14 cellular contexts compared by ENCODE assay signal in genomic region chr3:9183811-9184463, GRCh38.
DNase-seq lines count a peak whose midpoint lies in the region; ATAC-seq and TF ChIP-seq lines count a peak whose summit lies in the region.
"Had no signal": no experiment of that assay in that cellular context is flagged by ENCODE, and none has a peak within 500 bp of the region (broad histone marks: within the 10 kb centered on the region; RNA-seq: fewer than 3 reads in every experiment).

No MANE protein-coding gene starts in this region.

- ATAC-seq in GM21360 (IDR thresholded peaks at IDR 0.05; ENCODE audit: unreplicated experiment), result no peak
- ATAC-seq in GM18498 (IDR thresholded peaks at IDR 0.05; ENCODE audit: unreplicated experiment), result no peak

- POLR2A ChIA-PET in activated CD4-positive, alpha-beta memory T cell treated with anti-CD3 and anti-CD28 coated beads for 36 hours (lab: Charles Lee), result no interaction called here

- H3K9me2 ChIP-seq in hepatocyte (replicated peaks; ENCODE audit: insufficient read depth), result no peaks in the 10 kb centered on the region

- DNase-seq in SJCRH30 (peak; percentile 25 to 72), hepatocyte (ENCODE audit: low spot score) (peak; percentile 40), nucleus accumbens (lab: John Stamatoyannopoulos, UW) (peak in 38 of 56 donors; percentile 17 to 76 (median 42)), HPDE6-E6E7 (ENCODE audit: extremely low spot score) (no peak)
- DNase-seq in activated CD4-positive, alpha-beta memory T cell treated with anti-CD3 and anti-CD28 coated beads for 36 hours, result no peak
- DNase-seq: brain microvascular endothelial cell; CD4-positive, CD25-positive, alpha-beta regulatory T cell; erythroblast; stimulated activated naive CD4-positive, alpha-beta T cell had no signal

- H3K4me3 Mint-ChIP-seq in activated CD4-positive, alpha-beta memory T cell treated with anti-CD3 and anti-CD28 coated beads for 36 hours, result no peak overlapping the region
- H3K4me3 Mint-ChIP-seq: CD4-positive, CD25-positive, alpha-beta regulatory T cell; IgD-negative memory B cell had no signal

- WGBS in HUES64, result 35% methylated on average over 10 of the region's 10 CpGs
- WGBS in hepatocyte (ENCODE audit: low lambda C conversion rate, missing lambda C conversion rate), result 50% methylated on average over 10 of the region's 10 CpGs

- H3K9me3 Mint-ChIP-seq in activated CD4-positive, alpha-beta memory T cell treated with anti-CD3 and anti-CD28 coated beads for 36 hours, result no peaks in the 10 kb centered on the region
- H3K9me3 Mint-ChIP-seq: IgD-negative memory B cell had no signal

- H3K9me3 ChIP-seq in HUES64 (ENCODE audit: insufficient read depth, low read depth, low read length) (no peaks in the 10 kb centered on the region), SJCRH30 (replicated peaks) (no peaks in the 10 kb centered on the region), hepatocyte (ENCODE audit: low read depth) (no peaks in the 10 kb centered on the region)
- H3K9me3 ChIP-seq: neutrophil had no signal

- no peak overlapping the region for H3K9ac ChIP-seq in HUES64 (ENCODE audit: low read depth, low read length)

- no peaks in the 10 kb centered on the region for H3K36me3 Mint-ChIP-seq in activated CD4-positive, alpha-beta memory T cell treated with anti-CD3 and anti-CD28 coated beads for 36 hours
- H3K36me3 Mint-ChIP-seq: IgD-negative memory B cell had no signal

- H3K4me1 Mint-ChIP-seq in activated CD4-positive, alpha-beta memory T cell treated with anti-CD3 and anti-CD28 coated beads for 36 hours (ENCODE audit: low read depth), result peaks cover 19% of the 10 kb centered on the region

- intact Hi-C loops in activated CD4-positive, alpha-beta memory T cell treated with anti-CD3 and anti-CD28 coated beads for 36 hours (cut with micrococcal nuclease), result no loop called here

- no peaks in the 10 kb centered on the region for H3K79me2 ChIP-seq in hepatocyte

- H3K4me3 ChIP-seq in HUES64 (ENCODE audit: low read length) (no peak overlapping the region; the same call in 1 of the 2 replicates), SJCRH30 (no peak overlapping the region), hepatocyte (no peak overlapping the region)

- H3K27me3 Mint-ChIP-seq in activated CD4-positive, alpha-beta memory T cell treated with anti-CD3 and anti-CD28 coated beads for 36 hours, result no peaks in the 10 kb centered on the region

- no peak overlapping the region for H2AFZ ChIP-seq in hepatocyte

- H4K20me1 ChIP-seq in hepatocyte (ENCODE audit: insufficient read depth, poor library complexity, severe bottlenecking), result no peaks in the 10 kb centered on the region

- no peak for TF ChIP-seq CTCF in hepatocyte (IDR thresholded peaks at IDR 0.05; ENCODE audit: poor library complexity)

- H3K27ac Mint-ChIP-seq in activated CD4-positive, alpha-beta memory T cell treated with anti-CD3 and anti-CD28 coated beads for 36 hours, result no peak overlapping the region
- H3K27ac Mint-ChIP-seq: CD4-positive, CD25-positive, alpha-beta regulatory T cell; IgD-negative memory B cell had no signal

- H3K27ac ChIP-seq in HUES64 (ENCODE audit: low read depth, low read length) (peak overlapping the region; percentile 76), SJCRH30 (no peak overlapping the region), hepatocyte (no peak overlapping the region)
- H3K27ac ChIP-seq: brain microvascular endothelial cell, neutrophil had no signal

- no peaks in the 10 kb centered on the region for H3K27me3 ChIP-seq in HUES64 (ENCODE audit: insufficient read depth, low read length)
- peaks cover 21% of the 10 kb centered on the region for H3K27me3 ChIP-seq in SJCRH30
- no peaks in the 10 kb centered on the region for H3K27me3 ChIP-seq in hepatocyte
- H3K27me3 ChIP-seq: neutrophil had no signal

- peaks cover 17% of the 10 kb centered on the region for H3K4me1 ChIP-seq in HUES64 (ENCODE audit: insufficient read depth, low read length)
- H3K4me1 ChIP-seq in SJCRH30, result 0 out of 2 replicates have a peak, but pooled peaks cover 3% of the 10 kb centered on the region
- peaks cover 12% of the 10 kb centered on the region for H3K4me1 ChIP-seq in hepatocyte (ENCODE audit: insufficient read depth)

- no peaks in the 10 kb centered on the region for H3K36me3 ChIP-seq in HUES64 (ENCODE audit: insufficient read depth, low read length)
- H3K36me3 ChIP-seq in SJCRH30, result no peaks in the 10 kb centered on the region
- H3K36me3 ChIP-seq in hepatocyte (replicated peaks; ENCODE audit: insufficient read depth, low read depth), result no peaks in the 10 kb centered on the region
- H3K36me3 ChIP-seq: brain microvascular endothelial cell, neutrophil had no signal

- peak overlapping the region; percentile 40 for H3K4me2 ChIP-seq in hepatocyte

- CTCF ChIA-PET in activated CD4-positive, alpha-beta memory T cell treated with anti-CD3 and anti-CD28 coated beads for 36 hours (lab: Charles Lee), result interaction anchor here (1.0 kb wide), 1 partner anchor 185 kb away, joined by 3 read pairs; no protein-coding TSS in a partner anchor

Comparison
In these comparisons a context has a peak if more than half of its experiments do, and no peak if none do; other contexts are left out.
1. DNase-seq: peak in SJCRH30 (2 of 2), hepatocyte (single experiment) and nucleus accumbens (38 of 56); none in HPDE6-E6E7 (single experiment) and activated CD4-positive, alpha-beta memory T cell treated with anti-CD3 and anti-CD28 coated beads for 36 hours (single experiment).